ENCODE assay signal across 6 cellular contexts in genomic region chr5:150561571-150562295, GRCh38.
"Had no signal": no experiment of that assay in that cellular context is flagged by ENCODE, and none has a peak within 500 bp of the region (broad histone marks: within the 10 kb centered on the region; RNA-seq: fewer than 3 reads in every experiment).

No MANE protein-coding gene starts in this region.

- FAIRE-seq: bronchial epithelial cell had no signal

- H3K27me3 ChIP-seq: adrenal gland, gastrocnemius medialis, heart right ventricle, stomach had no signal

- DNase-seq: activated gamma-delta T cell had no signal

- H3K4me3 ChIP-seq: adrenal gland, gastrocnemius medialis, heart right ventricle, stomach had no signal

- H3K27ac ChIP-seq: adrenal gland, heart right ventricle, stomach had no signal

- H3K36me3 ChIP-seq: gastrocnemius medialis had no signal

- H3K9me3 ChIP-seq: adrenal gland, gastrocnemius medialis, stomach had no signal
